15 cellular contexts compared by ENCODE assay signal in genomic region chr2:98926601-98927000, GRCh38.
"Had no signal": no experiment of that assay in that cellular context is flagged by ENCODE, and none has a peak within 500 bp of the region (broad histone marks: within the 10 kb centered on the region; RNA-seq: fewer than 3 reads in every experiment).

No MANE protein-coding gene starts in this region.

- ATAC-seq: activated CD8-positive, alpha-beta T cell treated with anti-CD3 and anti-CD28 coated beads, Interleukin-2, amount 10 ng/mL, durations not matched to agents 7 days and 5 days; lower lobe of right lung; naive thymus-derived CD4-positive, alpha-beta T cell; stimulated activated effector memory CD8-positive, alpha-beta T cell treated with anti-CD3 and anti-CD28 coated beads, Interleukin-12 subunit alpha, Interleukin-12 subunit beta, amount 100 ng/mL, for 72 hours had no signal

- H3K9me3 Mint-ChIP-seq: brain; stimulated activated effector memory CD8-positive, alpha-beta T cell treated with anti-CD3 and anti-CD28 coated beads, Interleukin-12 subunit alpha, Interleukin-12 subunit beta, amount 100 ng/mL, for 72 hours had no signal

- H3K4me1 Mint-ChIP-seq: naive thymus-derived CD4-positive, alpha-beta T cell; stimulated activated effector memory CD8-positive, alpha-beta T cell treated with anti-CD3 and anti-CD28 coated beads, Interleukin-12 subunit alpha, Interleukin-12 subunit beta, amount 100 ng/mL, for 72 hours had no signal

- H3K27ac ChIP-seq: lower lobe of right lung, right atrium auricular region, SK-N-MC, transverse colon, WERI-Rb-1 had no signal

- H3K4me1 ChIP-seq: lower lobe of right lung, right atrium auricular region, transverse colon had no signal

- H3K36me3 ChIP-seq: lower lobe of right lung, right atrium auricular region, transverse colon, WERI-Rb-1 had no signal

- H3K9me3 ChIP-seq: transverse colon had no signal

- H3K27me3 ChIP-seq: right atrium auricular region, transverse colon had no signal

- DNase-seq: activated CD4-positive, alpha-beta T cell treated with anti-CD3 and anti-CD28 coated beads for 4 hours; activated CD8-positive, alpha-beta memory T cell treated with anti-CD3 and anti-CD28 coated beads, Interleukin-2, amount 50 U/mL, for 48 hours; activated CD8-positive, alpha-beta T cell treated with anti-CD3 and anti-CD28 coated beads, Interleukin-2, amount 10 ng/mL, durations not matched to agents 7 days and 5 days; activated naive CD4-positive, alpha-beta T cell; kidney glomerular epithelial cell; lower lobe of right lung; naive thymus-derived CD4-positive, alpha-beta T cell; small intestine; T-helper 1 cell; transverse colon; WERI-Rb-1 had no signal

- H3K27ac Mint-ChIP-seq: activated CD8-positive, alpha-beta T cell treated with anti-CD3 and anti-CD28 coated beads, Interleukin-2, amount 10 ng/mL, durations not matched to agents 7 days and 5 days; naive thymus-derived CD4-positive, alpha-beta T cell; stimulated activated effector memory CD8-positive, alpha-beta T cell treated with anti-CD3 and anti-CD28 coated beads, Interleukin-12 subunit alpha, Interleukin-12 subunit beta, amount 100 ng/mL, for 72 hours had no signal

- H3K4me3 ChIP-seq: lower lobe of right lung, right atrium auricular region, SK-N-MC, transverse colon had no signal

- H3K4me3 Mint-ChIP-seq: activated CD8-positive, alpha-beta T cell treated with anti-CD3 and anti-CD28 coated beads, Interleukin-2, amount 10 ng/mL, durations not matched to agents 7 days and 5 days; brain; naive thymus-derived CD4-positive, alpha-beta T cell; stimulated activated effector memory CD8-positive, alpha-beta T cell treated with anti-CD3 and anti-CD28 coated beads, Interleukin-12 subunit alpha, Interleukin-12 subunit beta, amount 100 ng/mL, for 72 hours had no signal

- H3K36me3 Mint-ChIP-seq: brain; naive thymus-derived CD4-positive, alpha-beta T cell; stimulated activated effector memory CD8-positive, alpha-beta T cell treated with anti-CD3 and anti-CD28 coated beads, Interleukin-12 subunit alpha, Interleukin-12 subunit beta, amount 100 ng/mL, for 72 hours had no signal
